ENCODE assay signal across 1 cellular context in the genomic region with DNA sequence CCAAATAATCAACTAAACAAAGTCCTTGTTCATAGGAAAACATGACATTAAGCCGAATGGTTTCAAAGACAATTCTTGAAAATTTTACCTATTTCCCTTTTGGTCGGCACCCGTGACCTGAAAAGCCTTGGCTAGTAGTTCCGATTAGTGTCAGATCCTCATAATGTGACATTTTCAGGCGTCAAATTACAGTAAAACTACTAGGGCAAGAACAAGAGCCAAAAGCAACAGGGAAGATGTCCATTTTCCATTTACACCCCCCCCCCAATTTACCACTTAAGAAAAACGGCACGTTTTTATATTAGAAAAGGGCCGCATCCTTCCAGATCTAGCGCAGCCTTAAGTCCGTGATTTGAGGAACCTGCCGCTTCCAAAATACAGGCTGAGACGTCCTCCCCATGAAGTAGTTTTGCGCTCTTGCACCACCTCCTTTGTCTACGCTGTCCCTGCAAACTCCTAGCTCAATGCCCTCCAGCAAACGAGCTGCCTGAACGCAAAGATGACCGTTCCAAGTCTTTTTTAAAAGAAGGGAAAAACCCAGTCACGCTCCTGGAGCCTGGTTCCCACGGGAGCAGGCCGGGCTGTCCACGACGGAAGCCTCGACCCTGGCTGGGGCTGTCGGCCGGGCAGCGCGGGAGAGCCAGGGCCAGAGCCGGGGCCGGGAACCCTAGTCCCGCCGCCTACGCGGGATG.
TF ChIP-seq lines count a peak whose summit lies in the region.

No MANE protein-coding gene starts in this region.

TF ChIP-seq in WTC11, 78 proteins besides CTCF, POLR2A, EP300 and RAD21 (continued from another document):
- 0 out of 2 replicates have a peak, but pooled peaks have one; percentile 42 for TF ChIP-seq ZBTB43 (CRISPR knock-in tag; IDR thresholded peaks at IDR 0.05)
- 0 out of 2 replicates have a peak, but pooled peaks have one; percentile 24 for TF ChIP-seq ZNF317 (CRISPR knock-in tag; IDR thresholded peaks at IDR 0.05; ENCODE audit: borderline replicate concordance, low read depth)
- TF ChIP-seq TP53 (CRISPR knock-in tag; IDR thresholded peaks at IDR 0.05) = no peak
- TF ChIP-seq TEAD4 (CRISPR knock-in tag; IDR thresholded peaks at IDR 0.05) = no peak
- TF ChIP-seq USF2 (CRISPR knock-in tag; IDR thresholded peaks at IDR 0.05) = no peak
- no peak for TF ChIP-seq SMAD4 (CRISPR knock-in tag; IDR thresholded peaks at IDR 0.05)
- TF ChIP-seq NFE2L1 (CRISPR knock-in tag; IDR thresholded peaks at IDR 0.05) = no peak
- no peak for TF ChIP-seq PRRX2 (CRISPR knock-in tag; IDR thresholded peaks at IDR 0.05)
- TF ChIP-seq ATF1 (CRISPR knock-in tag; IDR thresholded peaks at IDR 0.05) = no peak; the same call in 1 of the 2 replicates
- TF ChIP-seq, protein P1, sequence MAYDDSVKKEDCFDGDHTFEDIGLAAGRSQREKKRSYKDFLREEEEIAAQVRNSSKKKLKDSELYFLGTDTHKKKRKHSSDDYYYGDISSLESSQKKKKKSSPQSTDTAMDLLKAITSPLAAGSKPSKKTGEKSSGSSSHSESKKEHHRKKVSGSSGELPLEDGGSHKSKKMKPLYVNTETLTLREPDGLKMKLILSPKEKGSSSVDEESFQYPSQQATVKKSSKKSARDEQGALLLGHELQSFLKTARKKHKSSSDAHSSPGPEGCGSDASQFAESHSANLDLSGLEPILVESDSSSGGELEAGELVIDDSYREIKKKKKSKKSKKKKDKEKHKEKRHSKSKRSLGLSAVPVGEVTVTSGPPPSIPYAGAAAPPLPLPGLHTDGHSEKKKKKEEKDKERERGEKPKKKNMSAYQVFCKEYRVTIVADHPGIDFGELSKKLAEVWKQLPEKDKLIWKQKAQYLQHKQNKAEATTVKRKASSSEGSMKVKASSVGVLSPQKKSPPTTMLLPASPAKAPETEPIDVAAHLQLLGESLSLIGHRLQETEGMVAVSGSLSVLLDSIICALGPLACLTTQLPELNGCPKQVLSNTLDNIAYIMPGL (CRISPR knock-in tag; IDR thresholded peaks at IDR 0.05) = no peak; the same call in 1 of the 2 replicates
- TF ChIP-seq NFYB (CRISPR knock-in tag; conservative IDR thresholded peaks at IDR 0.05; ENCODE audit: low read depth) = no peak
- TF ChIP-seq, protein P2, sequence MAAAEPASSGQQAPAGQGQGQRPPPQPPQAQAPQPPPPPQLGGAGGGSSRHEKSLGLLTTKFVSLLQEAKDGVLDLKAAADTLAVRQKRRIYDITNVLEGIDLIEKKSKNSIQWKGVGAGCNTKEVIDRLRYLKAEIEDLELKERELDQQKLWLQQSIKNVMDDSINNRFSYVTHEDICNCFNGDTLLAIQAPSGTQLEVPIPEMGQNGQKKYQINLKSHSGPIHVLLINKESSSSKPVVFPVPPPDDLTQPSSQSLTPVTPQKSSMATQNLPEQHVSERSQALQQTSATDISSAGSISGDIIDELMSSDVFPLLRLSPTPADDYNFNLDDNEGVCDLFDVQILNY (CRISPR knock-in tag; IDR thresholded peaks at IDR 0.05) = peak; percentile 63; the same call in 1 of the 2 replicates
- TF ChIP-seq GRHL2 (CRISPR knock-in tag; IDR thresholded peaks at IDR 0.05; ENCODE audit: insufficient replicate concordance, severe bottlenecking) = no peak
- peak; percentile 50; the same call in 1 of the 2 replicates for TF ChIP-seq TEAD1 (CRISPR knock-in tag; IDR thresholded peaks at IDR 0.05)
- TF ChIP-seq CREM (CRISPR knock-in tag; IDR thresholded peaks at IDR 0.05) = peak; percentile 57; the same call in 1 of the 2 replicates
- TF ChIP-seq NFATC4 (CRISPR knock-in tag; IDR thresholded peaks at IDR 0.05) = no peak
